ENCODE assay signal across 18 cellular contexts in genomic region chr2:177015526-177015925, GRCh38.
DNase-seq lines count a peak whose midpoint lies in the region; ATAC-seq and TF ChIP-seq lines count a peak whose summit lies in the region.
"Had no signal": no experiment of that assay in that cellular context is flagged by ENCODE, and none has a peak within 500 bp of the region (broad histone marks: within the 10 kb centered on the region; RNA-seq: fewer than 3 reads in every experiment).

No MANE protein-coding gene starts in this region.

- H3K4me1 ChIP-seq in BE2C (no peaks in the 10 kb centered on the region), GM23338 (ENCODE audit: insufficient read depth) (no peaks in the 10 kb centered on the region), osteoblast (ENCODE audit: insufficient read depth, low read length) (no peaks in the 10 kb centered on the region)
- H3K4me1 ChIP-seq: BLaER1, HAP-1 had no signal

- no peak overlapping the region for H3K4me3 ChIP-seq in BE2C (ENCODE audit: low read depth, low read length)
- H3K4me3 ChIP-seq in GM23338 = no peak overlapping the region
- no peak overlapping the region for H3K4me3 ChIP-seq in osteoblast (ENCODE audit: insufficient read depth, low read length)
- H3K4me3 ChIP-seq: BLaER1, GM12878, HAP-1 had no signal

- DNase-seq in BE2C = peak; percentile 26
- DNase-seq in GM23338 (ENCODE audit: low spot score) = no peak
- DNase-seq in cerebellum (ENCODE audit: low spot score) = peak; percentile 45
- no peak for DNase-seq in effector CD4-positive, alpha-beta T cell
- DNase-seq in osteoblast (ENCODE audit: insufficient read length, low spot score, missing footprints) = no peak
- DNase-seq in T-helper 17 cell = no peak
- DNase-seq in left cardiac atrium = no peak
- DNase-seq: ACHN; AML-193; CD4-positive, alpha-beta memory T cell; DMS79 treated with DMSO at 0.1 percent for 48 hours; KBM-7 had no signal

- H3K9me2 ChIP-seq in GM23338 (ENCODE audit: insufficient read depth) = peaks cover 7% of the 10 kb centered on the region

- H3K36me3 Mint-ChIP-seq in GM23338 (ENCODE audit: low read depth) = no peaks in the 10 kb centered on the region
- no peaks in the 10 kb centered on the region for H3K36me3 Mint-ChIP-seq in nephron (ENCODE audit: low read depth)
- H3K36me3 Mint-ChIP-seq in T-helper 17 cell (ENCODE audit: low read depth) = no peaks in the 10 kb centered on the region
- H3K36me3 Mint-ChIP-seq: CD14-positive monocyte; CD4-positive, alpha-beta memory T cell; IgD-negative memory B cell had no signal

- H3K36me3 ChIP-seq in BE2C (no peaks in the 10 kb centered on the region), GM23338 (ENCODE audit: insufficient read depth) (no peaks in the 10 kb centered on the region), osteoblast (ENCODE audit: insufficient read depth, low read length) (no peaks in the 10 kb centered on the region)
- H3K36me3 ChIP-seq: BLaER1, HAP-1 had no signal

- no peak overlapping the region for H3K27ac Mint-ChIP-seq in GM23338
- H3K27ac Mint-ChIP-seq in nephron = peak overlapping the region; percentile 5 to 40 (median 8)
- no peak overlapping the region for H3K27ac Mint-ChIP-seq in T-helper 17 cell
- H3K27ac Mint-ChIP-seq: CD4-positive, alpha-beta memory T cell; IgD-negative memory B cell had no signal

- H3K9me3 Mint-ChIP-seq in GM23338 (no peaks in the 10 kb centered on the region), nephron (no peaks in the 10 kb centered on the region)
- H3K9me3 Mint-ChIP-seq: CD4-positive, alpha-beta memory T cell; IgD-negative memory B cell had no signal

- H3K4me2 ChIP-seq in GM23338 (no peak overlapping the region), osteoblast (ENCODE audit: insufficient read depth, low read length) (no peak overlapping the region)
- H3K4me2 ChIP-seq: BLaER1 had no signal

- no peak for TF ChIP-seq CTCF in BE2C (IDR thresholded peaks at IDR 0.05; ENCODE audit: low read depth, low read length)
- no peak for TF ChIP-seq CTCF in GM23338 (conservative IDR thresholded peaks at IDR 0.05; ENCODE audit: low read depth in 2 of 2)
- TF ChIP-seq CTCF in nephron (IDR thresholded peaks at IDR 0.05; ENCODE audit: unreplicated experiment in 3 of 3) = no peak
- no peak for TF ChIP-seq CTCF in osteoblast (IDR thresholded peaks at IDR 0.05; ENCODE audit: extremely low read depth, low read depth, low read length)

- ATAC-seq in GM23338 (no peak), T-helper 17 cell (no peak), left cardiac atrium (no peak)
- ATAC-seq: GM12878 had no signal

- H4K20me1 ChIP-seq in GM23338 (replicated peaks; ENCODE audit: insufficient read depth) (no peaks in the 10 kb centered on the region), osteoblast (ENCODE audit: insufficient read depth, low read length) (no peaks in the 10 kb centered on the region)
- H4K20me1 ChIP-seq: BLaER1 had no signal

- H3K79me2 ChIP-seq in GM23338 (replicated peaks; ENCODE audit: insufficient read depth) (no peaks in the 10 kb centered on the region), osteoblast (ENCODE audit: insufficient read depth, low read length) (no peaks in the 10 kb centered on the region)

- H3K27me3 ChIP-seq in BE2C (no peaks in the 10 kb centered on the region), GM23338 (ENCODE audit: insufficient read depth) (no peaks in the 10 kb centered on the region), osteoblast (ENCODE audit: insufficient read depth, low read length) (no peaks in the 10 kb centered on the region)
- H3K27me3 ChIP-seq: BLaER1 had no signal

- H3K27ac ChIP-seq in GM23338 (ENCODE audit: low read depth) (no peak overlapping the region), osteoblast (ENCODE audit: low read depth, low read length) (no peak overlapping the region)
- H3K27ac ChIP-seq: BLaER1 had no signal

- intact Hi-C loops in left cardiac atrium (cut with DNase I) = no loop called here

- H3K9me3 ChIP-seq in BE2C = no peaks in the 10 kb centered on the region
- no peaks in the 10 kb centered on the region for H3K9me3 ChIP-seq in osteoblast (ENCODE audit: low read depth, low read length)
- H3K9me3 ChIP-seq in T-helper 17 cell (ENCODE audit: control insufficient read depth, low read length, poor library complexity, severe bottlenecking) = no peaks in the 10 kb centered on the region
- H3K9me3 ChIP-seq: BLaER1, HAP-1 had no signal

- H3F3A ChIP-seq in GM23338 (replicated peaks; ENCODE audit: low read depth) = no peaks in the 10 kb centered on the region

- H3K27me3 Mint-ChIP-seq in GM23338 (ENCODE audit: insufficient read depth, low read depth, poor library complexity) (peaks cover 4% of the 10 kb centered on the region), nephron (ENCODE audit: low read depth) (no peaks in the 10 kb centered on the region), T-helper 17 cell (peaks cover 18% of the 10 kb centered on the region)

- H3K4me3 Mint-ChIP-seq in GM23338 (no peak overlapping the region), nephron (no peak overlapping the region), T-helper 17 cell (no peak overlapping the region)
- H3K4me3 Mint-ChIP-seq: CD14-positive monocyte; CD4-positive, alpha-beta memory T cell; IgD-negative memory B cell had no signal

- no peaks in the 10 kb centered on the region for H3K4me1 Mint-ChIP-seq in GM23338
- peaks cover 23% of the 10 kb centered on the region for H3K4me1 Mint-ChIP-seq in nephron
- H3K4me1 Mint-ChIP-seq in T-helper 17 cell = no peaks in the 10 kb centered on the region
- H3K4me1 Mint-ChIP-seq: CD14-positive monocyte; CD4-positive, alpha-beta memory T cell; IgD-negative memory B cell had no signal

- peak overlapping the region; percentile 52; the same call in 1 of the 2 replicates for H2AFZ ChIP-seq in GM23338
- H2AFZ ChIP-seq in osteoblast (ENCODE audit: low read length) = no peak overlapping the region

TF ChIP-seq in GM23338, 12 proteins besides CTCF, POLR2A, EP300 and RAD21 (continues in another document):
- TF ChIP-seq, protein P1, sequence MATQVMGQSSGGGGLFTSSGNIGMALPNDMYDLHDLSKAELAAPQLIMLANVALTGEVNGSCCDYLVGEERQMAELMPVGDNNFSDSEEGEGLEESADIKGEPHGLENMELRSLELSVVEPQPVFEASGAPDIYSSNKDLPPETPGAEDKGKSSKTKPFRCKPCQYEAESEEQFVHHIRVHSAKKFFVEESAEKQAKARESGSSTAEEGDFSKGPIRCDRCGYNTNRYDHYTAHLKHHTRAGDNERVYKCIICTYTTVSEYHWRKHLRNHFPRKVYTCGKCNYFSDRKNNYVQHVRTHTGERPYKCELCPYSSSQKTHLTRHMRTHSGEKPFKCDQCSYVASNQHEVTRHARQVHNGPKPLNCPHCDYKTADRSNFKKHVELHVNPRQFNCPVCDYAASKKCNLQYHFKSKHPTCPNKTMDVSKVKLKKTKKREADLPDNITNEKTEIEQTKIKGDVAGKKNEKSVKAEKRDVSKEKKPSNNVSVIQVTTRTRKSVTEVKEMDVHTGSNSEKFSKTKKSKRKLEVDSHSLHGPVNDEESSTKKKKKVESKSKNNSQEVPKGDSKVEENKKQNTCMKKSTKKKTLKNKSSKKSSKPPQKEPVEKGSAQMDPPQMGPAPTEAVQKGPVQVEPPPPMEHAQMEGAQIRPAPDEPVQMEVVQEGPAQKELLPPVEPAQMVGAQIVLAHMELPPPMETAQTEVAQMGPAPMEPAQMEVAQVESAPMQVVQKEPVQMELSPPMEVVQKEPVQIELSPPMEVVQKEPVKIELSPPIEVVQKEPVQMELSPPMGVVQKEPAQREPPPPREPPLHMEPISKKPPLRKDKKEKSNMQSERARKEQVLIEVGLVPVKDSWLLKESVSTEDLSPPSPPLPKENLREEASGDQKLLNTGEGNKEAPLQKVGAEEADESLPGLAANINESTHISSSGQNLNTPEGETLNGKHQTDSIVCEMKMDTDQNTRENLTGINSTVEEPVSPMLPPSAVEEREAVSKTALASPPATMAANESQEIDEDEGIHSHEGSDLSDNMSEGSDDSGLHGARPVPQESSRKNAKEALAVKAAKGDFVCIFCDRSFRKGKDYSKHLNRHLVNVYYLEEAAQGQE (IDR thresholded peaks at IDR 0.05; ENCODE audit: unreplicated experiment) = no peak
- no peak for TF ChIP-seq EZH2 (IDR thresholded peaks at IDR 0.05; ENCODE audit: low read depth, unreplicated experiment)
- no peak for TF ChIP-seq JUNB (IDR thresholded peaks at IDR 0.05; ENCODE audit: unreplicated experiment)
- no peak for TF ChIP-seq ETS1 (IDR thresholded peaks at IDR 0.05)
- no peak for TF ChIP-seq POLR2AphosphoS5 (IDR thresholded peaks at IDR 0.05; ENCODE audit: low read depth)
- no peak for TF ChIP-seq STAT1 (IDR thresholded peaks at IDR 0.05; ENCODE audit: unreplicated experiment)
- TF ChIP-seq ZNF114 (CRISPR knock-in tag; IDR thresholded peaks at IDR 0.05) = no peak
- TF ChIP-seq CREB1 (CRISPR knock-in tag; IDR thresholded peaks at IDR 0.05; ENCODE audit: low read depth) = no peak
- TF ChIP-seq NANOG (IDR thresholded peaks at IDR 0.05; ENCODE audit: borderline replicate concordance) = no peak
- no peak for TF ChIP-seq EZH2phosphoT487 (IDR thresholded peaks at IDR 0.05; ENCODE audit: unreplicated experiment)

Comparison
In these comparisons a context has a peak if more than half of its experiments do, and no peak if none do; other contexts are left out.
1. DNase-seq: peak in BE2C (single experiment) and cerebellum (single experiment); none in GM23338 (single experiment), effector CD4-positive, alpha-beta T cell (single experiment), osteoblast (single experiment), T-helper 17 cell (0 of 3) and left cardiac atrium (single experiment).
2. H3K27ac Mint-ChIP-seq: peak in nephron (3 of 3); none in GM23338 (single experiment) and T-helper 17 cell (single experiment).